In the genomic region with DNA sequence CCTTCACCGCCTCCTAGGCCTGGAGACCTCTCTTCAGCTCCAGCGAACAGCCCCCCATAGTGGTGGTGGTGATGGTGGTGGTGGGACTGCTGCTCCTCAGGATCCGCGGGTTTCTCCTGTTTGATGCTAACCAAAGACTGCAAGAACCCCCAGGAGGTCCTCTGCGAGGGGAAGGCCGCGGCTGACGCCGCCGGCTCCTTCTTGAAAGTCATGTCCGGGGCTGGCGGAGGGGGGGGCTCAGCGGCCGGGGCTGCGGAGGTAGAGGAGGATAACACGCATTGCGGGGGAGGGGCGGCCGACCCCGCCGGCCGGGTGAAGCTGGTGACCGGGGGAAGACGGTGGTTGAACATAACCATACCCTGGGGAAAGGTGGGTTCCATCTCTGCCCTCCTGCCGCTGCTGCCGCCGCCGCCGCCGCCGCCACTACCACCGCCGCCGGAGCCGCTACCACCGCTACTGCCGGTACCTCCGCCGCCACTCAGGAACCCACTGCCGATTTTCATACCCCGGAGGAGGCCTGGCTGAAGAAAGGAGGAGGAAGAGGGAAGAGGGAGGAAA, we compare ENCODE assay signal across 8 cellular contexts. TPM values are rescaled to one million over a fixed set of nuclear protein-coding genes. Genes with fewer than 3 reads are reported as not detected.
DNase-seq lines count a peak whose midpoint lies in the region; ATAC-seq lines count a peak whose summit lies in the region.

No MANE protein-coding gene starts in this region.

- no peaks in the 10 kb centered on the region for H3K27me3 ChIP-seq in MG63

- H3K9me3 ChIP-seq in MG63 = no peaks in the 10 kb centered on the region

- peak; percentile 21 for ATAC-seq in GM21576 (IDR thresholded peaks at IDR 0.05; ENCODE audit: unreplicated experiment)
- ATAC-seq in left cardiac atrium = peak; percentile 50 to 52
- peak; percentile 35 for ATAC-seq in sciatic nerve

- intact Hi-C loops in left cardiac atrium (cut with DNase I) = no loop called here
- intact Hi-C loops in sciatic nerve (cut with DNase I) = no loop called here

- H3K4me3 ChIP-seq in MG63 = peak overlapping the region; percentile 99

- H3K36me3 ChIP-seq in MG63 = peaks cover 44% of the 10 kb centered on the region

- DNase-seq in DMS53 (lab: John Stamatoyannopoulos, UW) (peak; percentile 62), MG63 (peak; percentile 19), left cardiac atrium (peak; percentile 44), sciatic nerve (ENCODE audit: low spot score) (peak; percentile 64), DMS79 (lab: John Stamatoyannopoulos, UW) (no peak), NCI-H226 (no peak)
- peak; percentile 48 for DNase-seq in activated naive CD4-positive, alpha-beta T cell treated with Interleukin-2 at 50 U/mL for 16 hours

RNA-seq across cellular contexts. Expression of gene ZNF281, which starts 0.6 kb away (rescaled TPM):
- 10.4 and 10.7 TPM in 2 replicates for total RNA-seq in MG63 (2014; rRNA removed; shearing (Covaris generic); ENCODE audit: low replicate concordance)
- total RNA-seq in left cardiac atrium (1 to 10 TPM; 7.0 to 9.2 TPM), sciatic nerve (16.1 TPM)

Comparison
In these comparisons a context has a peak if more than half of its experiments do, and no peak if none do; other contexts are left out.
1. DNase-seq: peak in DMS53 (single experiment), MG63 (single experiment), activated naive CD4-positive, alpha-beta T cell treated with Interleukin-2 at 50 U/mL for 16 hours (single experiment), left cardiac atrium (single experiment) and sciatic nerve (single experiment); none in DMS79 (single experiment) and NCI-H226 (single experiment).
2. Peak in every context shown above with its lines, with median percentiles within 50 percentile points of each other: ATAC-seq.